ENCODE assay signal across 10 cellular contexts in the genomic region with DNA sequence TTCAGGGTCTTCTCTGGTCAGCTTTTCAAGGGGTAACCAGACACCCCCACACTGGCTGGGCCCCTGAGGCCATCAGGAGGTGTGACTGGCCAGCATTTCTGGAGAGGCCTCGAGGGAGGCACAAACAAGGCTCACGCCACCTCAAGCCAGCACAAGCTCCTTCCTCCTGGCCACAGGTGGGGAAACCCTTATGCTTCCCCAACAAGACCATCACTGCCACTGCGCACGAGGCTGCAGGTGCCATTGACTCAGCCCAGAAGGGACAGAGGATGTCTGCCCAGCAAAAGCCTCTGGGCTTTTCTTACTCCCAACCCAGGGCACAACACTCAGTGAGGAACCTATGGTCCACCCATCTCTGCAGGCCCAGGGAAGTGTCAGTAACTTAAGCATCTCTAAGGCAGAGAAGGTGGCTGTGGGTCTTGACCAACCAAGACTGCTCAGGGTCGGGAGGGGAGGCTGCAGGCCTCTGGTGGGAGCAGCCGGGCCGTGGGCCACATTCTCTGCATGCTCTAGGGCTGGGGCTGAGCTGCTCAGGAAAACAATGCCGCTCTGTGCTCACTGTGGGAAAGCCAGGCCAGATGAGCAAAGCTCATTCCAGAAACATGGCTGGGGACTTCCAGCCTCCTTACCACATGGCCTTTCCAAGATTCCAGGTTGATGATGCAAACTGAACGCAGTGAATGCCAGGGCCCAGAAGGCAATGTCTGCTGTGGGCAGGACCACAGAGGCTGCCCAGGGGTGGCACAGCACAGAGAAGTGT. TPM values are rescaled to one million over a fixed set of nuclear protein-coding genes. Genes with fewer than 3 reads are reported as not detected.
DNase-seq lines count a peak whose midpoint lies in the region; ATAC-seq and TF ChIP-seq lines count a peak whose summit lies in the region.
"Had no signal": no experiment of that assay in that cellular context is flagged by ENCODE, and none has a peak within 500 bp of the region (broad histone marks: within the 10 kb centered on the region; RNA-seq: fewer than 3 reads in every experiment).

No MANE protein-coding gene starts in this region.

- ATAC-seq in HG02970 (IDR thresholded peaks at IDR 0.05; ENCODE audit: low FRiP score, unreplicated experiment) (no peak), HG03025 (IDR thresholded peaks at IDR 0.05; ENCODE audit: low FRiP score, unreplicated experiment) (no peak)

- H3K4me2 ChIP-seq in smooth muscle cell, result no peak overlapping the region

- H3K9ac ChIP-seq in smooth muscle cell (ENCODE audit: low read depth), result no peak overlapping the region

- H2AFZ ChIP-seq in smooth muscle cell (ENCODE audit: low read depth), result no peak overlapping the region

- no peaks in the 10 kb centered on the region for H3F3A ChIP-seq in smooth muscle cell (ENCODE audit: low read depth)

- no peak overlapping the region for H3K4me3 ChIP-seq in brain microvascular endothelial cell (ENCODE audit: low read depth, low read length)
- H3K4me3 ChIP-seq in smooth muscle cell, result no peak overlapping the region

- H3K79me2 ChIP-seq in smooth muscle cell (ENCODE audit: low read depth), result no peaks in the 10 kb centered on the region

- TF ChIP-seq CTCF in brain microvascular endothelial cell (IDR thresholded peaks at IDR 0.05; ENCODE audit: low read depth, low read length, missing control alignments) (no peak), smooth muscle cell (IDR thresholded peaks at IDR 0.05; ENCODE audit: borderline replicate concordance, insufficient read depth, poor library complexity, severe bottlenecking) (no peak)

- DNase-seq in HCEC 1CT (peak; percentile 29), brain microvascular endothelial cell (peak; percentile 72), iris pigment epithelial cell (ENCODE audit: low read depth) (peak; percentile 74), smooth muscle cell (lab: John Stamatoyannopoulos, UW; ENCODE audit: unreplicated experiment) (peak; percentile 23), HEK293T (ENCODE audit: extremely low spot score) (no peak), cortex of kidney (lab: John Stamatoyannopoulos, UW) (no peak)
- DNase-seq: effector CD4-positive, alpha-beta T cell; stimulated activated CD4-positive, alpha-beta T cell treated with anti-CD3 and anti-CD28 coated beads, Interleukin-4, amount 100 ng/mL, for 4 hours had no signal

- in situ Hi-C loops in brain microvascular endothelial cell (cut with HindIII; ENCODE audit: low pct_ligation_motif_present, low sequenced_read_pairs), result no loop called here

- H3K4me1 ChIP-seq in smooth muscle cell (ENCODE audit: low read depth), result no peaks in the 10 kb centered on the region

- 47% methylated on average over 9 of the region's 9 CpGs for WGBS in smooth muscle cell (ENCODE audit: low lambda C conversion rate)

- no peaks in the 10 kb centered on the region for H3K36me3 ChIP-seq in brain microvascular endothelial cell (replicated peaks)
- H3K36me3 ChIP-seq in smooth muscle cell (ENCODE audit: low read depth), result no peaks in the 10 kb centered on the region

- no peaks in the 10 kb centered on the region for H4K20me1 ChIP-seq in smooth muscle cell (ENCODE audit: low read depth)

- CTCF ChIA-PET in HEK293T (lab: Yijun Ruan, JAX), result no interaction called here

- POLR2A ChIA-PET in HEK293T (lab: Yijun Ruan, JAX), result interaction anchor here (1.2 kb wide), 1 partner anchor 44 kb away, joined by 3 read pairs; the partner anchor contains the start of gene DEPP1

- H3K9me3 ChIP-seq in smooth muscle cell (replicated peaks; ENCODE audit: low read depth), result no peaks in the 10 kb centered on the region

- H3K27ac ChIP-seq in brain microvascular endothelial cell, result no peak overlapping the region
- H3K27ac ChIP-seq in smooth muscle cell (ENCODE audit: low read depth), result peak overlapping the region; percentile 62

- H3K27me3 ChIP-seq in brain microvascular endothelial cell (replicated peaks) (no peaks in the 10 kb centered on the region), smooth muscle cell (ENCODE audit: low read depth) (no peaks in the 10 kb centered on the region)

TF ChIP-seq in HEK293T, 16 proteins besides CTCF, POLR2A, EP300 and RAD21:
- TF ChIP-seq PKNOX1 (IDR thresholded peaks at IDR 0.05), result no peak
- TF ChIP-seq FOXA1 (IDR thresholded peaks at IDR 0.05), result no peak

RNA-seq across cellular contexts. Expression of gene RASSF4, which starts 24.2 kb away (rescaled TPM):
- total RNA-seq in smooth muscle cell, result 6.5 and 8.3 TPM in 2 replicates
- 13.0 and 14.8 TPM in 2 replicates for polyA plus RNA-seq in smooth muscle cell

RNA-seq across cellular contexts. Expression of gene TMEM72, which starts 24.2 kb away (rescaled TPM):
- total RNA-seq in smooth muscle cell, result not detected in 2 replicates
- not detected in 2 replicates for polyA plus RNA-seq in smooth muscle cell

RNA-seq across cellular contexts. Expression of gene DEPP1, which starts 43.2 kb away (rescaled TPM):
- 10.1 and 13.2 TPM in 2 replicates for total RNA-seq in smooth muscle cell
- 12.9 and 18.8 TPM in 2 replicates for polyA plus RNA-seq in smooth muscle cell

Comparison
In these comparisons a context has a peak if more than half of its experiments do, and no peak if none do; other contexts are left out.
1. DNase-seq: peak in HCEC 1CT (single experiment), brain microvascular endothelial cell (single experiment), iris pigment epithelial cell (single experiment) and smooth muscle cell (single experiment); none in HEK293T (single experiment) and cortex of kidney (single experiment).